24 cellular contexts compared by ENCODE assay signal in the genomic region with DNA sequence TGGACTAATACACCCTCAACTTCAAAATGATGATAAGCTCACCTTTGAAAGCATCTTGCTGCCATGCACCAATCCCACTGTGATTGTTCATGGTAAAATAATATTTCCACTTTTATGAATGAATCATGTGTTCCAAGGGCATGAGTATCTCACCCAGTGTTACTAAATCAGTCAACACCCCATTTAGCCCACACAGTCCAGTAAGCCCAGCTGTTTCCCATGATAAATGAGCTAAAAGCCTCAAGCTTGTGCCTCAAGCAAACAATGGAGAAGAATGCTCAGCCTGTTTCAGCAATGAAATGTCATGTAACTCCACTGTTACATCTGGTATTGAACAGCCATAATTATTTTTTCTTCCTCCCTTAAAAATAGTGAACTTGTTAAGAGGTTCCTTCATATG.
"Had no signal": no experiment of that assay in that cellular context is flagged by ENCODE, and none has a peak within 500 bp of the region (broad histone marks: within the 10 kb centered on the region; RNA-seq: fewer than 3 reads in every experiment).

No MANE protein-coding gene starts in this region.

- H3K4me3 ChIP-seq: breast epithelium, MG63, SK-N-MC had no signal

- H3K36me3 ChIP-seq: breast epithelium, MG63 had no signal

- H3K4me1 ChIP-seq: breast epithelium had no signal

- H3K9me3 ChIP-seq: breast epithelium, MG63 had no signal

- DNase-seq: activated CD4-positive, alpha-beta memory T cell treated with anti-CD3 and anti-CD28 coated beads, Interleukin-2, amount 10 ng/mL, durations not matched to agents 7 days and 5 days; activated CD4-positive, alpha-beta T cell treated with anti-CD3 and anti-CD28 coated beads for 36 hours; activated CD4-positive, alpha-beta T cell treated with anti-CD3 and anti-CD28 coated beads, Interleukin-2, amount 50 U/mL, for 1 hour; activated CD4-positive, CD25-positive, alpha-beta regulatory T cell; activated gamma-delta T cell treated with Interleukin-2 at 50 U/mL for 16 hours; activated naive CD4-positive, alpha-beta T cell treated with anti-CD3 and anti-CD28 coated beads, Interleukin-2, amount 10 ng/mL, durations not matched to agents 7 days and 5 days; activated naive CD8-positive, alpha-beta T cell treated with anti-CD3 and anti-CD28 coated beads for 36 hours; activated T-cell treated with anti-CD3 and anti-CD28 coated beads for 4 hours; activated T-cell treated with anti-CD3 and anti-CD28 coated beads, Interleukin-2, amount 50 U/mL, for 72 hours; anterior cingulate cortex; central memory CD4-positive, alpha-beta T cell; MG63; NCI-H1105; NCI-H1436; NCI-H1694 treated with DMSO at 0.1 percent for 48 hours; NCI-H2029 treated with DMSO at 0.1 percent for 48 hours; NCI-H510A treated with DMSO at 0.1 percent for 48 hours; NCI-H69; SIG-M5; T-cell had no signal

- H3K27me3 ChIP-seq: breast epithelium, MG63 had no signal

- H3K27ac ChIP-seq: breast epithelium, KMS-11, SK-N-MC, VCaP had no signal
